1 cellular context compared by ENCODE assay signal in the genomic region with DNA sequence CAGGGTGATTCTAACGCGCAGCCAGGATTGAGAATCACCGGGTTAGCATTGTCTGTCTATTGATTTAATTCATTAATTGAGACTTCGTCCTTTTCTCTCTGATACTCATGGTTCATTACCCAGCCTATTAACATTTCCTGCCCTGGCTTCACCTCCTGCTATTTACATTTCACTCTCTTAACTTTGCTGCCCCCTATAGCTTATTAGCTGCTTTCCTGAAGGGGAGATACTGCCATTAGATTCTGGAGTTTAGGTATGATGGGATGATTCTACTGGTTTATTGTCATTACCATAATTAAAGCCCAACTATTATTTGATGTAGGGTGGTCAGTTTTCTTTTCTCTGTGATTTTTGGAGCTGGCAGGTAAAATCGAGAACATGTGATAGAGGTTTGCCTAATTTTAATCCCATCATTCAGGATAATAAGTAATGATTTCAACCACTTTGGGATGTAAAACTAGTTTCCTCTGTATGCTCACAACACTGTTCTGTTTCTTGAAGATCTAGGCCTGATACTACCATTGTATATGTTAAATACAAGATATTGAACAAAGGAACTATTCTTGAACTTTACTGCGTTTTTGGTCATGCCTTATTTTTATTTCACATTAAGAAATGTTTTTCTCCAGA.
TF ChIP-seq lines count a peak whose summit lies in the region.

No MANE protein-coding gene starts in this region.

TF ChIP-seq in HepG2, 621 proteins besides CTCF, POLR2A, EP300 and RAD21 (continued from another document):
- TF ChIP-seq, protein P1, sequence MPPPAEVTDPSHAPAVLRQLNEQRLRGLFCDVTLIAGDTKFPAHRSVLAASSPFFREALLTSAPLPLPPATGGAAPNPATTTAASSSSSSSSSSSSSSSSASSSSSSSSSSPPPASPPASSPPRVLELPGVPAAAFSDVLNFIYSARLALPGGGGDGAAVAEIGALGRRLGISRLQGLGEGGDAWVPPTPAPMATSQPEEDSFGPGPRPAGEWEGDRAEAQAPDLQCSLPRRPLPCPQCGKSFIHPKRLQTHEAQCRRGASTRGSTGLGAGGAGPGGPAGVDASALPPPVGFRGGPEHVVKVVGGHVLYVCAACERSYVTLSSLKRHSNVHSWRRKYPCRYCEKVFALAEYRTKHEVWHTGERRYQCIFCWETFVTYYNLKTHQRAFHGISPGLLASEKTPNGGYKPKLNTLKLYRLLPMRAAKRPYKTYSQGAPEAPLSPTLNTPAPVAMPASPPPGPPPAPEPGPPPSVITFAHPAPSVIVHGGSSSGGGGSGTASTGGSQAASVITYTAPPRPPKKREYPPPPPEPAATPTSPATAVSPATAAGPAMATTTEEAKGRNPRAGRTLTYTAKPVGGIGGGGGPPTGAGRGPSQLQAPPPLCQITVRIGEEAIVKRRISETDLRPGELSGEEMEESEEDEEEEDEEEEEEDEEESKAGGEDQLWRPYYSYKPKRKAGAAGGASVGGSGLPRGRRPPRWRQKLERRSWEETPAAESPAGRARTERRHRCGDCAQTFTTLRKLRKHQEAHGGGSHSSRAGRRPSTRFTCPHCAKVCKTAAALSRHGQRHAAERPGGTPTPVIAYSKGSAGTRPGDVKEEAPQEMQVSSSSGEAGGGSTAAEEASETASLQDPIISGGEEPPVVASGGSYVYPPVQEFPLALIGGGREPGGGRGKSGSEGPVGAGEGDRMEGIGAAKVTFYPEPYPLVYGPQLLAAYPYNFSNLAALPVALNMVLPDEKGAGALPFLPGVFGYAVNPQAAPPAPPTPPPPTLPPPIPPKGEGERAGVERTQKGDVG (CRISPR knock-in tag; IDR thresholded peaks at IDR 0.05; ENCODE audit: borderline replicate concordance) = no peak
- TF ChIP-seq GATAD2A (CRISPR knock-in tag; IDR thresholded peaks at IDR 0.05) = 0 out of 2 replicates have a peak, but pooled peaks have one; percentile 24
- peak; percentile 77; the same call in 1 of the 2 replicates for TF ChIP-seq ZNF232 (CRISPR knock-in tag; IDR thresholded peaks at IDR 0.05; ENCODE audit: borderline replicate concordance)
- peak; percentile 70; the same call in 1 of the 2 replicates for TF ChIP-seq RXRB (CRISPR knock-in tag; IDR thresholded peaks at IDR 0.05; ENCODE audit: borderline replicate concordance)
- no peak for TF ChIP-seq FOXA1 (IDR thresholded peaks at IDR 0.05)
- TF ChIP-seq FOXA1 (CRISPR knock-in tag; IDR thresholded peaks at IDR 0.05) = peak; percentile 88
- TF ChIP-seq ELF3 (CRISPR knock-in tag; IDR thresholded peaks at IDR 0.05) = 0 out of 2 replicates have a peak, but pooled peaks have one; percentile 28
- TF ChIP-seq, protein P2, sequence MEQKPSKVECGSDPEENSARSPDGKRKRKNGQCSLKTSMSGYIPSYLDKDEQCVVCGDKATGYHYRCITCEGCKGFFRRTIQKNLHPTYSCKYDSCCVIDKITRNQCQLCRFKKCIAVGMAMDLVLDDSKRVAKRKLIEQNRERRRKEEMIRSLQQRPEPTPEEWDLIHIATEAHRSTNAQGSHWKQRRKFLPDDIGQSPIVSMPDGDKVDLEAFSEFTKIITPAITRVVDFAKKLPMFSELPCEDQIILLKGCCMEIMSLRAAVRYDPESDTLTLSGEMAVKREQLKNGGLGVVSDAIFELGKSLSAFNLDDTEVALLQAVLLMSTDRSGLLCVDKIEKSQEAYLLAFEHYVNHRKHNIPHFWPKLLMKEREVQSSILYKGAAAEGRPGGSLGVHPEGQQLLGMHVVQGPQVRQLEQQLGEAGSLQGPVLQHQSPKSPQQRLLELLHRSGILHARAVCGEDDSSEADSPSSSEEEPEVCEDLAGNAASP (CRISPR knock-in tag; IDR thresholded peaks at IDR 0.05; ENCODE audit: borderline replicate concordance) = peak; percentile 88; the same call in 1 of the 2 replicates
- no peak for TF ChIP-seq RFXAP (CRISPR knock-in tag; IDR thresholded peaks at IDR 0.05; ENCODE audit: borderline replicate concordance)
- TF ChIP-seq FOXK1 (CRISPR knock-in tag; IDR thresholded peaks at IDR 0.05; ENCODE audit: borderline replicate concordance, low read depth) = peak; percentile 29; the same call in 1 of the 2 replicates
- TF ChIP-seq SAP130 (CRISPR knock-in tag; IDR thresholded peaks at IDR 0.05; ENCODE audit: low read depth) = 0 out of 2 replicates have a peak, but pooled peaks have one; percentile 26
- TF ChIP-seq STAG1 (CRISPR knock-in tag; IDR thresholded peaks at IDR 0.05) = peak; percentile 86
- TF ChIP-seq FOXK2 (IDR thresholded peaks at IDR 0.05) = peak; percentile 42; the same call in 1 of the 2 replicates
- TF ChIP-seq, protein P3, sequence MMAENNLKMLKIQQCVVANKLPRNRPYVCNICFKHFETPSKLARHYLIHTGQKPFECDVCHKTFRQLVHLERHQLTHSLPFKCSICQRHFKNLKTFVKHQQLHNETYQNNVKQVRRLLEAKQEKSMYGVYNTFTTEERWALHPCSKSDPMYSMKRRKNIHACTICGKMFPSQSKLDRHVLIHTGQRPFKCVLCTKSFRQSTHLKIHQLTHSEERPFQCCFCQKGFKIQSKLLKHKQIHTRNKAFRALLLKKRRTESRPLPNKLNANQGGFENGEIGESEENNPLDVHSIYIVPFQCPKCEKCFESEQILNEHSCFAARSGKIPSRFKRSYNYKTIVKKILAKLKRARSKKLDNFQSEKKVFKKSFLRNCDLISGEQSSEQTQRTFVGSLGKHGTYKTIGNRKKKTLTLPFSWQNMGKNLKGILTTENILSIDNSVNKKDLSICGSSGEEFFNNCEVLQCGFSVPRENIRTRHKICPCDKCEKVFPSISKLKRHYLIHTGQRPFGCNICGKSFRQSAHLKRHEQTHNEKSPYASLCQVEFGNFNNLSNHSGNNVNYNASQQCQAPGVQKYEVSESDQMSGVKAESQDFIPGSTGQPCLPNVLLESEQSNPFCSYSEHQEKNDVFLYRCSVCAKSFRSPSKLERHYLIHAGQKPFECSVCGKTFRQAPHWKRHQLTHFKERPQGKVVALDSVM (CRISPR knock-in tag; IDR thresholded peaks at IDR 0.05) = no peak
- TF ChIP-seq, protein P4, sequence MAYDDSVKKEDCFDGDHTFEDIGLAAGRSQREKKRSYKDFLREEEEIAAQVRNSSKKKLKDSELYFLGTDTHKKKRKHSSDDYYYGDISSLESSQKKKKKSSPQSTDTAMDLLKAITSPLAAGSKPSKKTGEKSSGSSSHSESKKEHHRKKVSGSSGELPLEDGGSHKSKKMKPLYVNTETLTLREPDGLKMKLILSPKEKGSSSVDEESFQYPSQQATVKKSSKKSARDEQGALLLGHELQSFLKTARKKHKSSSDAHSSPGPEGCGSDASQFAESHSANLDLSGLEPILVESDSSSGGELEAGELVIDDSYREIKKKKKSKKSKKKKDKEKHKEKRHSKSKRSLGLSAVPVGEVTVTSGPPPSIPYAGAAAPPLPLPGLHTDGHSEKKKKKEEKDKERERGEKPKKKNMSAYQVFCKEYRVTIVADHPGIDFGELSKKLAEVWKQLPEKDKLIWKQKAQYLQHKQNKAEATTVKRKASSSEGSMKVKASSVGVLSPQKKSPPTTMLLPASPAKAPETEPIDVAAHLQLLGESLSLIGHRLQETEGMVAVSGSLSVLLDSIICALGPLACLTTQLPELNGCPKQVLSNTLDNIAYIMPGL (CRISPR knock-in tag; IDR thresholded peaks at IDR 0.05; ENCODE audit: borderline replicate concordance in 1 of 2, low read depth in 1 of 2) = 0 out of 4 replicates have a peak, but pooled peaks of 1 of the 2 experiments have one; percentile 32
- TF ChIP-seq ZNF577 (CRISPR knock-in tag; IDR thresholded peaks at IDR 0.05; ENCODE audit: borderline replicate concordance, low read depth) = no peak
- TF ChIP-seq FOXA3 (CRISPR knock-in tag; IDR thresholded peaks at IDR 0.05) = peak; percentile 87
- no peak for TF ChIP-seq TBX2 (CRISPR knock-in tag; IDR thresholded peaks at IDR 0.05; ENCODE audit: borderline replicate concordance)
TF ChIP-seq in HepG2: peak in this region for 16.
